In genomic region chr3:41660510-41660909, GRCh38 we compare ENCODE assay signal across 34 cellular contexts.
"Had no signal": no experiment of that assay in that cellular context is flagged by ENCODE, and none has a peak within 500 bp of the region (broad histone marks: within the 10 kb centered on the region; RNA-seq: fewer than 3 reads in every experiment).

No MANE protein-coding gene starts in this region.

- H3K27me3 ChIP-seq: MG63 had no signal

- H3K4me3 ChIP-seq: MG63 had no signal

- H3K36me3 ChIP-seq: MG63 had no signal

- H3K9me3 ChIP-seq: MG63 had no signal

- DNase-seq: Karpas-422, Kasumi-1, MG63, MM.1S, MV-4-11, NCI-H1048, NCI-H1092, NCI-H1092 treated with DMSO at 0.1 percent for 48 hours, NCI-H1105, NCI-H1105 treated with DMSO at 0.1 percent for 48 hours, NCI-H1417, NCI-H1417 treated with DMSO at 0.1 percent for 48 hours, NCI-H1436, NCI-H1436 treated with DMSO at 0.1 percent for 48 hours, NCI-H146, NCI-H1694, NCI-H1694 treated with DMSO at 0.1 percent for 48 hours, NCI-H187, NCI-H187 treated with DMSO at 0.1 percent for 48 hours, NCI-H1930, NCI-H2029, NCI-H2029 treated with DMSO at 0.1 percent for 48 hours, NCI-H2081, NCI-H2081 treated with DMSO at 0.1 percent for 48 hours, NCI-H2107, NCI-H2171, NCI-H2171 treated with DMSO at 0.1 percent for 48 hours, NCI-H2227 treated with DMSO at 0.1 percent for 48 hours, NCI-H226, NCI-H345, NCI-H446, NCI-H446 treated with DMSO at 0.1 percent for 48 hours, NCI-H510A, NCI-H510A treated with DMSO at 0.1 percent for 48 hours had no signal
